In genomic region chr4:21002976-21003375, GRCh38 we compare ENCODE assay signal across 20 cellular contexts.
"Had no signal": no experiment of that assay in that cellular context is flagged by ENCODE, and none has a peak within 500 bp of the region (broad histone marks: within the 10 kb centered on the region; RNA-seq: fewer than 3 reads in every experiment).

No MANE protein-coding gene starts in this region.

- H3K36me3 Mint-ChIP-seq: neural progenitor cell had no signal

- H3K4me3 Mint-ChIP-seq: endodermal cell; naive thymus-derived CD4-positive, alpha-beta T cell; neural progenitor cell had no signal

- H3K36me3 ChIP-seq: colonic mucosa, neural progenitor cell, ovary, stomach, thoracic aorta, transverse colon had no signal

- DNase-seq: colonic mucosa; effector CD4-positive, alpha-beta T cell; endodermal cell; foreskin melanocyte; kidney glomerular epithelial cell; mesendoderm; naive thymus-derived CD4-positive, alpha-beta T cell; nucleus accumbens; ovary; right cardiac atrium; small intestine; stimulated activated CD4-positive, alpha-beta T cell treated with anti-CD3 and anti-CD28 coated beads, Interleukin-12 subunit alpha, Interleukin-12 subunit beta, amount 100 ng/mL, for 4 hours; stimulated activated naive CD4-positive, alpha-beta T cell; stomach; substantia nigra; transverse colon had no signal

- H3K9ac ChIP-seq: neural progenitor cell had no signal

- H3K27me3 Mint-ChIP-seq: progenitor cell of endocrine pancreas had no signal

- H3K4me2 ChIP-seq: neural progenitor cell had no signal

- H3K27ac Mint-ChIP-seq: endodermal cell; naive thymus-derived CD4-positive, alpha-beta T cell; neural progenitor cell; progenitor cell of endocrine pancreas had no signal

- H3K27me3 ChIP-seq: colonic mucosa, neural progenitor cell, ovary, stomach, transverse colon had no signal

- H3K9me3 Mint-ChIP-seq: endodermal cell, neural progenitor cell had no signal

- ATAC-seq: naive thymus-derived CD4-positive, alpha-beta T cell; right cardiac atrium had no signal

- H2AFZ ChIP-seq: neural progenitor cell had no signal

- H3K4me3 ChIP-seq: colonic mucosa, neural progenitor cell, ovary, stomach, thoracic aorta, transverse colon had no signal

- H3K9me3 ChIP-seq: colonic mucosa, ovary, stomach, thoracic aorta, transverse colon had no signal

- FAIRE-seq: islet of Langerhans, small intestine had no signal

- H3K4me1 ChIP-seq: colonic mucosa, stomach had no signal

- H3K27ac ChIP-seq: colonic mucosa, neural progenitor cell, ovary, stomach, thoracic aorta, transverse colon had no signal
